ENCODE assay signal across 7 cellular contexts in genomic region chr19:43285626-43286025, GRCh38. TPM values are rescaled to one million over a fixed set of nuclear protein-coding genes. Genes with fewer than 3 reads are reported as not detected.
"Had no signal": no experiment of that assay in that cellular context is flagged by ENCODE, and none has a peak within 500 bp of the region (broad histone marks: within the 10 kb centered on the region; RNA-seq: fewer than 3 reads in every experiment).

No MANE protein-coding gene starts in this region.

RNA-seq across cellular contexts. Expression of gene PSG9, which starts 16.3 kb away (rescaled TPM):
- total RNA-seq: OCI-LY7, PC-3, Peyer's patch, Right ventricle myocardium inferior, Right ventricle myocardium superior, SJCRH30, T-cell had no signal
